In genomic region chr19:6674868-6675305, GRCh38 we compare ENCODE assay signal across 8 cellular contexts.
DNase-seq lines count a peak whose midpoint lies in the region; ATAC-seq and TF ChIP-seq lines count a peak whose summit lies in the region.

No MANE protein-coding gene starts in this region.

- H3K36me3 ChIP-seq in iPS DF 6.9 (ENCODE audit: control insufficient read depth, insufficient read depth, low read length), result 0 out of 2 replicates have a peak, but pooled peaks cover 3% of the 10 kb centered on the region

- H3K4me3 ChIP-seq in iPS DF 6.9 (ENCODE audit: low read length), result no peak overlapping the region

- WGBS in iPS DF 6.9 (ENCODE audit: insufficient coverage, insufficient read length), result no CpG with 5 or more reads among the region's 8 CpGs

- in situ Hi-C loops in GM13976 (cut with MboI; ENCODE audit: low sequenced_read_pairs, unreplicated experiment), result no loop called here

- TF ChIP-seq CTCF in GM13976 (IDR thresholded peaks at IDR 0.05; ENCODE audit: borderline replicate concordance, control extremely low read depth, extremely low read depth, insufficient read depth, missing control alignments), result peak; percentile 5

- H3K27me3 ChIP-seq in iPS DF 6.9 (ENCODE audit: control insufficient read depth, insufficient read depth, low read length), result no peaks in the 10 kb centered on the region

- peaks cover 6% of the 10 kb centered on the region for H3K4me1 ChIP-seq in iPS DF 6.9 (ENCODE audit: control insufficient read depth, insufficient read depth, low read length)

- H3K27ac ChIP-seq in iPS DF 6.9 (ENCODE audit: low read length), result no peak overlapping the region

- ATAC-seq in HG03108 (IDR thresholded peaks at IDR 0.05; ENCODE audit: unreplicated experiment) (peak; percentile 65), GM19324 (IDR thresholded peaks at IDR 0.05; ENCODE audit: low FRiP score, unreplicated experiment) (no peak)

- peak; percentile 87 for DNase-seq in GM13976 (ENCODE audit: low spot score)
- peak; percentile 83 for DNase-seq in SKM-1 treated with dmso at 0.1 percent for 144 hours (lab: John Stamatoyannopoulos, UW; ENCODE audit: unreplicated experiment)
- peak; percentile 90 for DNase-seq in activated naive CD4-positive, alpha-beta T cell treated with anti-CD3 and anti-CD28 coated beads, Interleukin-2, amount 50 U/mL, for 16 hours
- peak; percentile 48 for DNase-seq in iPS DF 6.9 (ENCODE audit: low read depth, low spot score)
- DNase-seq in stimulated activated CD4-positive, alpha-beta T cell treated with anti-CD3 and anti-CD28 coated beads, Interleukin-4, amount 100 ng/mL, for 4 hours, result peak; percentile 82 to 95
- no peak for DNase-seq in NCI-H1092 (lab: John Stamatoyannopoulos, UW)

- no peaks in the 10 kb centered on the region for H3K9me3 ChIP-seq in iPS DF 6.9 (ENCODE audit: control insufficient read depth, insufficient read depth, low read length)
